ENCODE assay signal across 23 cellular contexts in the genomic region with DNA sequence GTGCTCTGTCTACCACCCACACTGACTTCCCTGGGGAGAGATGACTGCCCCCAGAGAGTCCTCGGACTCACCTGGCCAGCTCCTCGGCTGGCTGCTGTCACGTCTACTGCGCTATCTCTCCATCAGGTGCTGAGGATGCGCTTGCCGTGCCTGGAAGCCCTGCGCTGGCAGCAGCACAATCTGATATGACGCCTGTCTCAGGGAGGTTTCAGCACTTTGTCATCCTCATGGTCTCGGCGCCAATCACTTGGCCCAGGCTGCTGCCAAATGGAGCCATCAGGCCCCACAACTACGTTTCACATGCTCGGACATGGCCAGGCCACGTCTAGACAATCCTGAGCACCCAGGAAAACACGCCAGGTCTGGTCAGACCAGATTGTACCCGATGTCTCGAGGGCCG. TPM values are rescaled to one million over a fixed set of nuclear protein-coding genes. Genes with fewer than 3 reads are reported as not detected.
A peak's percentile ranks its signal among the peaks of the same experiment; 100 is the strongest.
DNase-seq lines count a peak whose midpoint lies in the region; ATAC-seq, FAIRE-seq and TF ChIP-seq lines count a peak whose summit lies in the region.
"Had no signal": no experiment of that assay in that cellular context is flagged by ENCODE, and none has a peak within 500 bp of the region (broad histone marks: within the 10 kb centered on the region; RNA-seq: fewer than 3 reads in every experiment).

No MANE protein-coding gene starts in this region.

- no peaks in the 10 kb centered on the region for H3K27me3 ChIP-seq in keratinocyte (ENCODE audit: control insufficient read depth, extremely low read depth, insufficient read depth, low read length)

- peaks cover 6% of the 10 kb centered on the region for H3K4me1 ChIP-seq in keratinocyte (ENCODE audit: control insufficient read depth, extremely low read depth, insufficient read depth, low read length)

- DNase-seq in LNCaP clone FGC (ENCODE audit: low read depth) (peak; percentile 36), keratinocyte (ENCODE audit: low read depth, low spot score) (peak; percentile 1), ureter (ENCODE audit: low spot score) (peak; percentile 62), GF-D8 (lab: John Stamatoyannopoulos, UW) (no peak), immature natural killer cell (no peak), NCI-H510A (lab: John Stamatoyannopoulos, UW) (no peak)
- DNase-seq: DMS79, H7, HFFc6, Karpas-422, MM.1S, NCI-H1092, NCI-H1436 treated with DMSO at 0.1 percent for 48 hours, NCI-H2029 treated with DMSO at 0.1 percent for 48 hours, NCI-H446 treated with DMSO at 0.1 percent for 48 hours, SHP77 had no signal

- no peaks in the 10 kb centered on the region for H3K9me3 Mint-ChIP-seq in immature natural killer cell
- H3K9me3 Mint-ChIP-seq: HFFc6 had no signal

- no peaks in the 10 kb centered on the region for H3K36me3 ChIP-seq in keratinocyte (ENCODE audit: control insufficient read depth in 2 of 2, extremely low read depth in 1 of 2, insufficient read depth in 2 of 2, low read length in 2 of 2)

- peak overlapping the region; percentile 32 for H2AFZ ChIP-seq in keratinocyte (ENCODE audit: control insufficient read depth, low read length)

- no peak for TF ChIP-seq CTCF in LNCaP clone FGC (IDR thresholded peaks at IDR 0.05; ENCODE audit: control insufficient read depth, extremely low read depth, insufficient read depth)
- no peak for TF ChIP-seq CTCF in keratinocyte (optimal IDR thresholded peaks at IDR 0.05 in 1 of 3, IDR thresholded peaks at IDR 0.05 in 1 of 3, conservative IDR thresholded peaks at IDR 0.05 in 1 of 3; ENCODE audit: extremely low read depth in 1 of 3, insufficient read depth in 2 of 3, low read length in 3 of 3)

- no peak overlapping the region for H3K4me3 Mint-ChIP-seq in immature natural killer cell
- H3K4me3 Mint-ChIP-seq: HFFc6, IgD-negative memory B cell had no signal

- H3K9me3 ChIP-seq in keratinocyte (ENCODE audit: control insufficient read depth, low read depth, low read length) = no peaks in the 10 kb centered on the region

- dilution Hi-C loops in keratinocyte (cut with MboI; ENCODE audit: extremely low pct_ligation_motif_present, low sequenced_read_pairs) = no loop called here

- H3K4me3 ChIP-seq in LNCaP clone FGC (ENCODE audit: low read depth, low read length) (no peak overlapping the region), keratinocyte (ENCODE audit: control insufficient read depth in 2 of 3, extremely low read depth in 1 of 3, insufficient read depth in 2 of 3, low read depth in 1 of 3, low read length in 3 of 3) (no peak overlapping the region)

- no peak overlapping the region for H3K9ac ChIP-seq in keratinocyte (ENCODE audit: control insufficient read depth, extremely low read depth, insufficient read depth, low read length)

- no peaks in the 10 kb centered on the region for H3K79me2 ChIP-seq in keratinocyte (ENCODE audit: control insufficient read depth, insufficient read depth, low read length)

- H3K27ac Mint-ChIP-seq in immature natural killer cell = no peak overlapping the region
- H3K27ac Mint-ChIP-seq: HFFc6, IgD-negative memory B cell had no signal

- no peaks in the 10 kb centered on the region for H3K36me3 Mint-ChIP-seq in immature natural killer cell
- H3K36me3 Mint-ChIP-seq: IgD-negative memory B cell had no signal

- peak overlapping the region; percentile 35 for H3K4me2 ChIP-seq in keratinocyte (ENCODE audit: control insufficient read depth, extremely low read depth, insufficient read depth, low read depth, low read length)

- peak; percentile 50 for ATAC-seq in SK-N-SH treated with all-trans-retinoic acid at 6 μM for 48 hours

- no peaks in the 10 kb centered on the region for H3K4me1 Mint-ChIP-seq in immature natural killer cell

- H3K27me3 Mint-ChIP-seq in immature natural killer cell (ENCODE audit: low read depth in 3 of 3) = peaks cover 0 to 7% (median 5%) of the 10 kb centered on the region in 3 donors

- no peaks in the 10 kb centered on the region for H4K20me1 ChIP-seq in keratinocyte (ENCODE audit: control insufficient read depth, extremely low read depth, insufficient read depth, low read length)

- no peaks in the 10 kb centered on the region for H3K9me1 ChIP-seq in keratinocyte (ENCODE audit: control insufficient read depth, extremely low read depth, insufficient read depth, low read length)

- no peak overlapping the region for H3K27ac ChIP-seq in keratinocyte (ENCODE audit: control insufficient read depth, insufficient read depth, low read length)
- H3K27ac ChIP-seq: C4-2B, HL-60 had no signal

- peak; percentile 79 for FAIRE-seq in keratinocyte (lab: Jason Lieb, UNC)
- FAIRE-seq: HTR-8/SVneo, RCC 7860 had no signal

TF ChIP-seq in SK-N-SH treated with all-trans-retinoic acid at 6 μM for 48 hours, 23 proteins besides CTCF, POLR2A, EP300 and RAD21:
- TF ChIP-seq RARB (CRISPR knock-in tag; IDR thresholded peaks at IDR 0.05) (no peak), PPARA (CRISPR knock-in tag; IDR thresholded peaks at IDR 0.05; ENCODE audit: borderline replicate concordance) (no peak), GLIS3 (CRISPR knock-in tag; IDR thresholded peaks at IDR 0.05) (no peak), ZNF565 (CRISPR knock-in tag; conservative IDR thresholded peaks at IDR 0.05; ENCODE audit: low read depth) (no peak), ZNF70 (CRISPR knock-in tag; IDR thresholded peaks at IDR 0.05) (no peak), ARNTL (CRISPR knock-in tag; IDR thresholded peaks at IDR 0.05; ENCODE audit: borderline replicate concordance, low read depth) (no peak), SNAI2 (CRISPR knock-in tag; IDR thresholded peaks at IDR 0.05) (no peak)
- TF ChIP-seq, protein P1, sequence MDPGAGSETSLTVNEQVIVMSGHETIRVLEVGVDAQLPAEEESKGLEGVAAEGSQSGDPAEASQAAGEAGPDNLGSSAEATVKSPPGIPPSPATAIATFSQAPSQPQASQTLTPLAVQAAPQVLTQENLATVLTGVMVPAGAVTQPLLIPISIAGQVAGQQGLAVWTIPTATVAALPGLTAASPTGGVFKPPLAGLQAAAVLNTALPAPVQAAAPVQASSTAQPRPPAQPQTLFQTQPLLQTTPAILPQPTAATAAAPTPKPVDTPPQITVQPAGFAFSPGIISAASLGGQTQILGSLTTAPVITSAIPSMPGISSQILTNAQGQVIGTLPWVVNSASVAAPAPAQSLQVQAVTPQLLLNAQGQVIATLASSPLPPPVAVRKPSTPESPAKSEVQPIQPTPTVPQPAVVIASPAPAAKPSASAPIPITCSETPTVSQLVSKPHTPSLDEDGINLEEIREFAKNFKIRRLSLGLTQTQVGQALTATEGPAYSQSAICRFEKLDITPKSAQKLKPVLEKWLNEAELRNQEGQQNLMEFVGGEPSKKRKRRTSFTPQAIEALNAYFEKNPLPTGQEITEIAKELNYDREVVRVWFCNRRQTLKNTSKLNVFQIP (CRISPR knock-in tag; IDR thresholded peaks at IDR 0.05; ENCODE audit: borderline replicate concordance, low read depth) = no peak
- TF ChIP-seq, protein P2, sequence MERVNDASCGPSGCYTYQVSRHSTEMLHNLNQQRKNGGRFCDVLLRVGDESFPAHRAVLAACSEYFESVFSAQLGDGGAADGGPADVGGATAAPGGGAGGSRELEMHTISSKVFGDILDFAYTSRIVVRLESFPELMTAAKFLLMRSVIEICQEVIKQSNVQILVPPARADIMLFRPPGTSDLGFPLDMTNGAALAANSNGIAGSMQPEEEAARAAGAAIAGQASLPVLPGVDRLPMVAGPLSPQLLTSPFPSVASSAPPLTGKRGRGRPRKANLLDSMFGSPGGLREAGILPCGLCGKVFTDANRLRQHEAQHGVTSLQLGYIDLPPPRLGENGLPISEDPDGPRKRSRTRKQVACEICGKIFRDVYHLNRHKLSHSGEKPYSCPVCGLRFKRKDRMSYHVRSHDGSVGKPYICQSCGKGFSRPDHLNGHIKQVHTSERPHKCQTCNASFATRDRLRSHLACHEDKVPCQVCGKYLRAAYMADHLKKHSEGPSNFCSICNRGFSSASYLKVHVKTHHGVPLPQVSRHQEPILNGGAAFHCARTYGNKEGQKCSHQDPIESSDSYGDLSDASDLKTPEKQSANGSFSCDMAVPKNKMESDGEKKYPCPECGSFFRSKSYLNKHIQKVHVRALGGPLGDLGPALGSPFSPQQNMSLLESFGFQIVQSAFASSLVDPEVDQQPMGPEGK (CRISPR knock-in tag; IDR thresholded peaks at IDR 0.05; ENCODE audit: borderline replicate concordance) = no peak

RNA-seq across cellular contexts. Expression of a gene that starts 46.7 kb away (rescaled TPM):
- polyA plus RNA-seq in keratinocyte (0.10 to 0.13 TPM (median 0.11 TPM) in 3 replicates), immature natural killer cell (not detected)
- 0.11 TPM for polyA plus RNA-seq in keratinocyte (2011; ENCODE audit: low read depth)
- 0.08 and 0.09 TPM in 2 replicates for polyA plus RNA-seq in keratinocyte (2011; cell fraction: cytosol; rRNA removed)
- polyA plus RNA-seq in keratinocyte (2011; cell fraction: nucleus; rRNA removed) = 0.13 and 0.15 TPM in 2 replicates
- polyA plus RNA-seq in keratinocyte (2012; ENCODE audit: low replicate concordance) = 0.11 and 0.24 TPM in 2 replicates
- 0.07 TPM in 1 of 3 replicates, not detected in the others for polyA minus RNA-seq in keratinocyte
- not detected for polyA minus RNA-seq in keratinocyte (2011; cell fraction: cytosol; rRNA and poly(A)+ RNA removed)
- polyA minus RNA-seq in keratinocyte (2011; cell fraction: nucleus; rRNA and poly(A)+ RNA removed) = 0.11 and 0.23 TPM in 2 replicates
- total RNA-seq in ureter = 10.9 TPM
- polyA plus RNA-seq: IgD-negative memory B cell had no signal

RNA-seq across cellular contexts. Expression of a gene that starts 58.4 kb away (rescaled TPM):
- polyA plus RNA-seq in keratinocyte (0.02 TPM in 1 of 3 replicates, not detected in the others), immature natural killer cell (not detected)
- polyA plus RNA-seq in keratinocyte (2011; ENCODE audit: low read depth) = not detected
- polyA plus RNA-seq in keratinocyte (2011; cell fraction: cytosol; rRNA removed) = not detected in 2 replicates
- polyA plus RNA-seq in keratinocyte (2011; cell fraction: nucleus; rRNA removed) = 0.05 TPM in 1 of 2 replicates, not detected in the other
- polyA plus RNA-seq in keratinocyte (2012; ENCODE audit: low replicate concordance) = 0.07 TPM in 1 of 2 replicates, not detected in the other
- not detected in 3 replicates for polyA minus RNA-seq in keratinocyte
- not detected for polyA minus RNA-seq in keratinocyte (2011; cell fraction: cytosol; rRNA and poly(A)+ RNA removed)
- not detected in 2 replicates for polyA minus RNA-seq in keratinocyte (2011; cell fraction: nucleus; rRNA and poly(A)+ RNA removed)
- 7.3 TPM for total RNA-seq in ureter
- total RNA-seq: OCI-LY7 had no signal
- polyA plus RNA-seq: IgD-negative memory B cell had no signal

Comparison
In these comparisons a context has a peak if more than half of its experiments do, and no peak if none do; other contexts are left out.
1. DNase-seq: peak in LNCaP clone FGC (single experiment), keratinocyte (single experiment) and ureter (single experiment); none in GF-D8 (single experiment), immature natural killer cell (0 of 3) and NCI-H510A (single experiment).